24 cellular contexts compared by ENCODE assay signal in the genomic region with DNA sequence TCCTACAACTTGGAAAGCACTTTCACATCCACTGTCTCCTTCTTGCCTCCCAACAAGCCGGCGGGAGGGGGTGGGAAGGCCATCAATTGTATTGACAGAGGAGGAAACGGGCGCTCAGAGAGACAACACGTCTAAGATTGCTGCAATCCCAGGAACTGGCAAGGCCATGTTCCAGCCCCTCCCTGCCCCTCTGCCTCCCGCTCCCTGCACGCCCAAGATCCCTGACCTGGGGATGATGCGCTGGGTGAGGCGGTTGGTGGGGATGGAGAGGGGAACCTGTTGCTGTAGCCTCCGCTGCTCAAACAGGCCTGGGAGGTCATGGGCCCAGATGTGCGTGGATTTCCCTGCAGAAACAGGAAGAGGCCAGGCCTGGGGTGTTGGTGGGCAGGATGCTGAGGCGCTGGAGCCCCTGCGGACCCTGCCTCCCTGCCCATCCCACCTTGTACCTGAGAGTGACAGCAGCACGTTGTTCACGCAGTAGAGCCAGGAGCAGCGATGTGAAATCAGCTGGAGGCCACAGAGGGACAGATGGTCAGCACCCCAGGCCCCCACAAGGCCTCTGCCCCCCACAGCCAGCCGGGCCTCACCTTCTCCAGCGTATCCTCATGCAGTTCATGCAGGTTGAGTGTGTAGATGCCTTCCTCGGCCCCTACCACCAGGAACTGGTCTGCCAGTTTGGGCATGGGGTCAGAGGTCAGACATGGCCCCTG. TPM values are rescaled to one million over a fixed set of nuclear protein-coding genes. Genes with fewer than 3 reads are reported as not detected.
A peak's percentile ranks its signal among the peaks of the same experiment; 100 is the strongest.
DNase-seq lines count a peak whose midpoint lies in the region; ATAC-seq and TF ChIP-seq lines count a peak whose summit lies in the region.
"Had no signal": no experiment of that assay in that cellular context is flagged by ENCODE, and none has a peak within 500 bp of the region (broad histone marks: within the 10 kb centered on the region; RNA-seq: fewer than 3 reads in every experiment).

No MANE protein-coding gene starts in this region.

- no peak for DNase-seq in activated T-cell treated with anti-CD3 and anti-CD28 coated beads, Interleukin-2, amount 50 U/mL, for 24 hours
- DNase-seq in activated T-cell treated with anti-CD3 and anti-CD28 coated beads for 4 hours = no peak
- no peak for DNase-seq in endothelial cell (ENCODE audit: low spot score)
- no peak for DNase-seq in stimulated activated naive B cell treated with anti-CD40 and anti-IgM and Interleukin-4, amounts not matched to agents 10 μg/mL and 1 μg/mL and 100 μg/mL, for 72 hours
- no peak for DNase-seq in esophagus muscularis mucosa (ENCODE audit: extremely low spot score)
- no peak for DNase-seq in germinal center (ENCODE audit: low spot score)
- DNase-seq in Calu3 = no peak
- DNase-seq: 8988T; activated CD4-positive, alpha-beta memory T cell treated with anti-CD3 and anti-CD28 coated beads, Interleukin-2, amount 10 ng/mL, durations not matched to agents 7 days and 5 days; activated CD4-positive, CD25-positive, alpha-beta regulatory T cell; activated gamma-delta T cell treated with Interleukin-2 at 50 U/mL for 16 hours; DMS53; MM.1S; NCI-H1417 treated with DMSO at 0.1 percent for 48 hours; NCI-H774; Right ventricle myocardium superior; stimulated activated CD4-positive, alpha-beta T cell treated with anti-CD3 and anti-CD28 coated beads, Interleukin-15, amount 100 ng/mL, for 24 hours; stomach; T-helper 9 cell; tibial artery had no signal

- no peak for TF ChIP-seq EP300 in esophagus muscularis mucosa (IDR thresholded peaks at IDR 0.05)

- no peak overlapping the region for H3K4me3 Mint-ChIP-seq in activated T-cell treated with anti-CD3 and anti-CD28 coated beads, Interleukin-2, amount 50 U/mL, for 24 hours
- peak overlapping the region; percentile 56 for H3K4me3 Mint-ChIP-seq in endothelial cell (ENCODE audit: unreplicated experiment)
- H3K4me3 Mint-ChIP-seq in stimulated activated naive B cell treated with anti-CD40 and anti-IgM and Interleukin-4, amounts not matched to agents 10 μg/mL and 1 μg/mL and 100 μg/mL, for 72 hours = no peak overlapping the region
- H3K4me3 Mint-ChIP-seq in Calu3 (ENCODE audit: low read depth, unreplicated experiment) = no peak overlapping the region
- H3K4me3 Mint-ChIP-seq: activated CD4-positive, alpha-beta memory T cell treated with anti-CD3 and anti-CD28 coated beads, Interleukin-2, amount 10 ng/mL, durations not matched to agents 7 days and 5 days; IgD-negative memory B cell had no signal

- peak overlapping the region; percentile 66 for H3K4me2 ChIP-seq in Loucy (ENCODE audit: low read depth, low read length, poor library complexity, severe bottlenecking)

- intact Hi-C loops in esophagus muscularis mucosa (cut with DNase I) (no loop called here), Calu3 (cut with micrococcal nuclease; ENCODE audit: unreplicated experiment) (no loop called here)

- peaks cover 52% of the 10 kb centered on the region for H3K4me1 ChIP-seq in Loucy (ENCODE audit: insufficient read depth, low read length, poor library complexity, severe bottlenecking)
- H3K4me1 ChIP-seq in esophagus muscularis mucosa = peaks cover 0 to 12% (median 3%) of the 10 kb centered on the region in 4 donors
- H3K4me1 ChIP-seq: prostate gland, sigmoid colon, tibial artery had no signal

- TF ChIP-seq CTCF in Loucy (conservative IDR thresholded peaks at IDR 0.05; ENCODE audit: low read length) (no peak), endothelial cell (IDR thresholded peaks at IDR 0.05; ENCODE audit: unreplicated experiment) (no peak), esophagus muscularis mucosa (IDR thresholded peaks at IDR 0.05) (no peak), Calu3 (IDR thresholded peaks at IDR 0.05; ENCODE audit: unreplicated experiment) (no peak)

- peak overlapping the region; percentile 42 for H3K4me3 ChIP-seq in Loucy (ENCODE audit: low read length, poor library complexity, severe bottlenecking)
- no peak overlapping the region for H3K4me3 ChIP-seq in esophagus muscularis mucosa
- H3K4me3 ChIP-seq: prostate gland, sigmoid colon, stomach, tibial artery had no signal

- no peaks in the 10 kb centered on the region for H3K27me3 ChIP-seq in Loucy (ENCODE audit: insufficient read depth, low read length, poor library complexity, severe bottlenecking)
- no peaks in the 10 kb centered on the region for H3K27me3 ChIP-seq in esophagus muscularis mucosa
- H3K27me3 ChIP-seq: sigmoid colon, stomach, tibial artery had no signal

- H3K36me3 ChIP-seq in Loucy (ENCODE audit: insufficient read depth, low read length) = no peaks in the 10 kb centered on the region
- H3K36me3 ChIP-seq in esophagus muscularis mucosa = peaks cover 18 to 86% (median 59%) of the 10 kb centered on the region in 4 donors

- H3K36me3 Mint-ChIP-seq in activated T-cell treated with anti-CD3 and anti-CD28 coated beads, Interleukin-2, amount 50 U/mL, for 24 hours (ENCODE audit: low read depth) = peaks cover 76% of the 10 kb centered on the region
- peaks cover 26% of the 10 kb centered on the region for H3K36me3 Mint-ChIP-seq in endothelial cell (ENCODE audit: low read depth, unreplicated experiment)
- peaks cover 51 to 73% of the 10 kb centered on the region in 2 donors for H3K36me3 Mint-ChIP-seq in stimulated activated naive B cell treated with anti-CD40 and anti-IgM and Interleukin-4, amounts not matched to agents 10 μg/mL and 1 μg/mL and 100 μg/mL, for 72 hours
- no peaks in the 10 kb centered on the region for H3K36me3 Mint-ChIP-seq in Calu3 (ENCODE audit: insufficient read depth, unreplicated experiment)

- H3K9ac ChIP-seq in Loucy (ENCODE audit: low read depth, low read length, poor library complexity, severe bottlenecking) = peak overlapping the region; percentile 61

- H3K9me3 ChIP-seq in Loucy (ENCODE audit: insufficient read depth, low read depth, low read length) (no peaks in the 10 kb centered on the region), esophagus muscularis mucosa (no peaks in the 10 kb centered on the region)
- H3K9me3 ChIP-seq: prostate gland, sigmoid colon, stomach, tibial artery had no signal

- BruUV-seq in Calu3 (replicated peaks; lab: Mats Ljungman, UMichigan) = no TSS peak

- H2AFZ ChIP-seq in Loucy (ENCODE audit: low read length) = no peak overlapping the region

- H3K4me1 Mint-ChIP-seq in activated T-cell treated with anti-CD3 and anti-CD28 coated beads, Interleukin-2, amount 50 U/mL, for 24 hours (ENCODE audit: low read depth) = peaks cover 29% of the 10 kb centered on the region
- H3K4me1 Mint-ChIP-seq in endothelial cell (ENCODE audit: unreplicated experiment) = peaks cover 51% of the 10 kb centered on the region
- H3K4me1 Mint-ChIP-seq in stimulated activated naive B cell treated with anti-CD40 and anti-IgM and Interleukin-4, amounts not matched to agents 10 μg/mL and 1 μg/mL and 100 μg/mL, for 72 hours = peaks cover 50 to 66% of the 10 kb centered on the region in 2 donors
- peaks cover 8% of the 10 kb centered on the region for H3K4me1 Mint-ChIP-seq in Calu3 (ENCODE audit: low read depth, unreplicated experiment)

- no peak overlapping the region for H3K27ac ChIP-seq in esophagus muscularis mucosa (replicated peaks in 1 of 4)
- H3K27ac ChIP-seq: prostate gland, sigmoid colon, stomach, tibial artery had no signal

- no peaks in the 10 kb centered on the region for H3K9me3 Mint-ChIP-seq in activated T-cell treated with anti-CD3 and anti-CD28 coated beads, Interleukin-2, amount 50 U/mL, for 24 hours
- H3K9me3 Mint-ChIP-seq in endothelial cell (ENCODE audit: unreplicated experiment) (no peaks in the 10 kb centered on the region), Calu3 (ENCODE audit: low read depth, unreplicated experiment) (no peaks in the 10 kb centered on the region)
- H3K9me3 Mint-ChIP-seq in stimulated activated naive B cell treated with anti-CD40 and anti-IgM and Interleukin-4, amounts not matched to agents 10 μg/mL and 1 μg/mL and 100 μg/mL, for 72 hours = no peaks in the 10 kb centered on the region
- H3K9me3 Mint-ChIP-seq: activated CD4-positive, alpha-beta memory T cell treated with anti-CD3 and anti-CD28 coated beads, Interleukin-2, amount 10 ng/mL, durations not matched to agents 7 days and 5 days; IgD-negative memory B cell had no signal

- CTCF ChIA-PET in Calu3 (lab: Charles Lee) = interaction anchor here (0.6 kb wide), 1 partner anchor 168 kb away, joined by 3 read pairs; no protein-coding TSS in a partner anchor

- no peaks in the 10 kb centered on the region for H3K79me2 ChIP-seq in Loucy (ENCODE audit: insufficient read depth, low read length)

- no peak for ATAC-seq in stimulated activated naive B cell treated with anti-CD40 and anti-IgM and Interleukin-4, amounts not matched to agents 10 μg/mL and 1 μg/mL and 100 μg/mL, for 72 hours (replicated peaks)

- no peaks in the 10 kb centered on the region for H3K9me2 ChIP-seq in Loucy (replicated peaks; ENCODE audit: low read depth, low read length)

- TF ChIP-seq POLR2A in esophagus muscularis mucosa (IDR thresholded peaks at IDR 0.05; ENCODE audit: low read depth) = no peak

- H3K27ac Mint-ChIP-seq in activated T-cell treated with anti-CD3 and anti-CD28 coated beads, Interleukin-2, amount 50 U/mL, for 24 hours = peak overlapping the region; percentile 58
- H3K27ac Mint-ChIP-seq in endothelial cell (ENCODE audit: unreplicated experiment) = peak overlapping the region; percentile 74
- H3K27ac Mint-ChIP-seq in stimulated activated naive B cell treated with anti-CD40 and anti-IgM and Interleukin-4, amounts not matched to agents 10 μg/mL and 1 μg/mL and 100 μg/mL, for 72 hours = peak overlapping the region; percentile 51
- H3K27ac Mint-ChIP-seq in Calu3 (ENCODE audit: unreplicated experiment) = no peak overlapping the region
- H3K27ac Mint-ChIP-seq: activated CD4-positive, alpha-beta memory T cell treated with anti-CD3 and anti-CD28 coated beads, Interleukin-2, amount 10 ng/mL, durations not matched to agents 7 days and 5 days had no signal

- H4K20me1 ChIP-seq in Loucy (ENCODE audit: insufficient read depth, low read length, poor library complexity, severe bottlenecking) = no peaks in the 10 kb centered on the region

- peaks cover 2% of the 10 kb centered on the region; the same call in 1 of the 2 replicates for H3F3A ChIP-seq in Loucy (ENCODE audit: low read depth)

- WGBS in esophagus muscularis mucosa = 84% methylated on average over 9 of the region's 19 CpGs

- no peaks in the 10 kb centered on the region for H3K27me3 Mint-ChIP-seq in activated T-cell treated with anti-CD3 and anti-CD28 coated beads, Interleukin-2, amount 50 U/mL, for 24 hours
- H3K27me3 Mint-ChIP-seq in endothelial cell (ENCODE audit: unreplicated experiment) = peaks cover 20% of the 10 kb centered on the region
- H3K27me3 Mint-ChIP-seq in stimulated activated naive B cell treated with anti-CD40 and anti-IgM and Interleukin-4, amounts not matched to agents 10 μg/mL and 1 μg/mL and 100 μg/mL, for 72 hours = no peaks in the 10 kb centered on the region
- H3K27me3 Mint-ChIP-seq in Calu3 (ENCODE audit: unreplicated experiment) = no peaks in the 10 kb centered on the region
- H3K27me3 Mint-ChIP-seq: activated CD4-positive, alpha-beta memory T cell treated with anti-CD3 and anti-CD28 coated beads, Interleukin-2, amount 10 ng/mL, durations not matched to agents 7 days and 5 days; IgD-negative memory B cell had no signal

RNA-seq across cellular contexts. Expression of a gene that starts 6.8 kb away (rescaled TPM):
- total RNA-seq in endothelial cell (ENCODE audit: unreplicated experiment) (202 TPM), esophagus muscularis mucosa (10 to 100 TPM; 11.1 to 25.0 (median 17.1) TPM), Calu3 (2022) (17.0 and 17.4 TPM in 2 replicates)

RNA-seq across cellular contexts. Expression of a gene that starts 14.1 kb away (rescaled TPM):
- total RNA-seq in endothelial cell (ENCODE audit: unreplicated experiment) = 56.3 TPM
- total RNA-seq in esophagus muscularis mucosa = 10 to 100 TPM; 10.4 to 18.7 (median 11.5) TPM
- total RNA-seq in Calu3 (2022) = 39.8 and 41.0 TPM in 2 replicates

RNA-seq across cellular contexts. Expression of a gene that starts 17.9 kb away (rescaled TPM):
- total RNA-seq in endothelial cell (ENCODE audit: unreplicated experiment) = 322 TPM
- 100 to 1,000 TPM; 199 to 285 (median 234) TPM for total RNA-seq in esophagus muscularis mucosa
- total RNA-seq in Calu3 (2022) = 312 and 319 TPM in 2 replicates

RNA-seq across cellular contexts. Expression of a gene that starts 36.4 kb away (rescaled TPM):
- total RNA-seq in endothelial cell (ENCODE audit: unreplicated experiment) (0.26 TPM), esophagus muscularis mucosa (10 to 100 TPM; 18.4 to 57.2 (median 26.3) TPM), Calu3 (2022) (1.4 and 1.8 TPM in 2 replicates)

RNA-seq across cellular contexts. Expression of a gene that starts 48.3 kb away (rescaled TPM):
- total RNA-seq in endothelial cell (ENCODE audit: unreplicated experiment) (4.1 TPM), esophagus muscularis mucosa (under 1 TPM in 3 of 4 donors, not detected in 1; 0.33 to 0.46 (median 0.39) TPM), Calu3 (2022) (26.5 and 33.0 TPM in 2 replicates)
